ENCODE assay signal across 11 cellular contexts in genomic region chr2:64405476-64406406, GRCh38. TPM values are rescaled to one million over a fixed set of nuclear protein-coding genes. Genes with fewer than 3 reads are reported as not detected.
A peak's percentile ranks its signal among the peaks of the same experiment; 100 is the strongest.
DNase-seq lines count a peak whose midpoint lies in the region; ATAC-seq, FAIRE-seq and TF ChIP-seq lines count a peak whose summit lies in the region.
"Had no signal": no experiment of that assay in that cellular context is flagged by ENCODE, and none has a peak within 500 bp of the region (broad histone marks: within the 10 kb centered on the region; RNA-seq: fewer than 3 reads in every experiment).

No MANE protein-coding gene starts in this region.

- H3K36me3 ChIP-seq in MG63 = no peaks in the 10 kb centered on the region
- no peaks in the 10 kb centered on the region for H3K36me3 ChIP-seq in endothelial cell of umbilical vein (ENCODE audit: control insufficient read depth in 2 of 2, extremely low read depth in 1 of 2, insufficient read depth in 2 of 2, low read length in 2 of 2)
- H3K36me3 ChIP-seq in muscle layer of duodenum (ENCODE audit: control insufficient read depth in 1 of 2, insufficient read depth in 2 of 2, low read length in 2 of 2) = no peaks in the 10 kb centered on the region

- H3K4me1 ChIP-seq in endothelial cell of umbilical vein (ENCODE audit: control insufficient read depth, extremely low read depth, insufficient read depth, low read length) = peaks cover 35% of the 10 kb centered on the region
- peaks cover 15% of the 10 kb centered on the region in 2 donors for H3K4me1 ChIP-seq in muscle layer of duodenum (ENCODE audit: control insufficient read depth in 1 of 2, insufficient read depth in 2 of 2, low read length in 2 of 2)

- H3K9me3 Mint-ChIP-seq in activated CD4-positive, alpha-beta memory T cell treated with anti-CD3 and anti-CD28 coated beads, Interleukin-2, amount 10 ng/mL, durations not matched to agents 7 days and 5 days = no peaks in the 10 kb centered on the region
- H3K9me3 Mint-ChIP-seq: T-helper 1 cell treated with Interleukin-12 subunit alpha and Interleukin-12 subunit beta and Interleukin-4 antibody, amounts not matched to agents 30 μg/mL and 1 μg/mL, for 36 hours had no signal

- DNase-seq in AG04449 (ENCODE audit: low read depth, low spot score) (peak; percentile 10), MG63 (peak; percentile 75), endothelial cell of umbilical vein (ENCODE audit: low read depth, low spot score) (peak; percentile 32), SKM-1 (lab: John Stamatoyannopoulos, UW; ENCODE audit: unreplicated experiment) (no peak)
- no peak for DNase-seq in activated CD4-positive, alpha-beta memory T cell treated with anti-CD3 and anti-CD28 coated beads, Interleukin-2, amount 10 ng/mL, durations not matched to agents 7 days and 5 days
- DNase-seq in activated T-cell treated with anti-CD3 and anti-CD28 coated beads, Interleukin-2, amount 50 U/mL, for 48 hours = no peak
- DNase-seq: CD4-positive, CD25-positive, alpha-beta regulatory T cell; NCI-H1694 treated with DMSO at 0.1 percent for 48 hours had no signal

- POLR2A ChIA-PET in AG04449 (lab: Yijun Ruan, JAX) (interaction anchor here (1.2 kb wide), 1 partner anchor 9 kb away, joined by 3 read pairs; no protein-coding TSS in a partner anchor), endothelial cell of umbilical vein (lab: Charles Lee) (no interaction called here)
- POLR2A ChIA-PET in activated CD4-positive, alpha-beta memory T cell treated with anti-CD3 and anti-CD28 coated beads, Interleukin-2, amount 10 ng/mL, durations not matched to agents 7 days and 5 days (lab: Charles Lee) = no interaction called here

- no peak for TF ChIP-seq CTCF in AG04449 (IDR thresholded peaks at IDR 0.05; ENCODE audit: insufficient read depth, low read length, missing control alignments)
- no peak for TF ChIP-seq CTCF in endothelial cell of umbilical vein (IDR thresholded peaks at IDR 0.05; ENCODE audit: extremely low read depth in 1 of 2, insufficient read depth in 1 of 2, low read depth in 1 of 2, low read length in 2 of 2)

- H3K27me3 ChIP-seq in MG63 (no peaks in the 10 kb centered on the region), endothelial cell of umbilical vein (ENCODE audit: control insufficient read depth in 2 of 2, insufficient read depth in 2 of 2, low read length in 2 of 2) (peaks cover 18 to 19% of the 10 kb centered on the region in 2 experiments), muscle layer of duodenum (ENCODE audit: low read depth, low read length) (no peaks in the 10 kb centered on the region)

- H3K4me3 Mint-ChIP-seq in activated CD4-positive, alpha-beta memory T cell treated with anti-CD3 and anti-CD28 coated beads, Interleukin-2, amount 10 ng/mL, durations not matched to agents 7 days and 5 days = no peak overlapping the region
- H3K4me3 Mint-ChIP-seq: CD4-positive, CD25-positive, alpha-beta regulatory T cell; T-helper 1 cell treated with Interleukin-12 subunit alpha and Interleukin-12 subunit beta and Interleukin-4 antibody, amounts not matched to agents 30 μg/mL and 1 μg/mL, for 36 hours had no signal

- BruUV-seq in endothelial cell of umbilical vein (replicated peaks; lab: Mats Ljungman, UMichigan) = no TSS peak

- H3K4me3 ChIP-seq in AG04449 (ENCODE audit: low read depth, low read length) (no peak overlapping the region), MG63 (no peak overlapping the region), endothelial cell of umbilical vein (replicated peaks in 1 of 3; ENCODE audit: insufficient read depth in 1 of 3, low read depth in 1 of 3, low read length in 3 of 3) (no peak overlapping the region), muscle layer of duodenum (ENCODE audit: low read depth in 1 of 2, low read length in 2 of 2) (peak overlapping the region in 1 of 2 donors; percentile 27)

- H3K9me1 ChIP-seq in endothelial cell of umbilical vein (replicated peaks; ENCODE audit: control insufficient read depth, extremely low read depth, insufficient read depth, low read length) = no peaks in the 10 kb centered on the region

- CTCF ChIA-PET in AG04449 (lab: Yijun Ruan, JAX) (interaction anchor here (1.0 kb wide), 1 partner anchor 75 kb away, joined by 4 read pairs; no protein-coding TSS in a partner anchor), endothelial cell of umbilical vein (lab: Charles Lee) (interaction anchor here (1.0 to 4.1 kb wide), 3 partner anchors 50 to 82 kb away, joined by 4 to 23 read pairs (median 6); no protein-coding TSS in a partner anchor)
- CTCF ChIA-PET in activated CD4-positive, alpha-beta memory T cell treated with anti-CD3 and anti-CD28 coated beads, Interleukin-2, amount 10 ng/mL, durations not matched to agents 7 days and 5 days (lab: Charles Lee) = no interaction called here

- H3K36me3 Mint-ChIP-seq in activated CD4-positive, alpha-beta memory T cell treated with anti-CD3 and anti-CD28 coated beads, Interleukin-2, amount 10 ng/mL, durations not matched to agents 7 days and 5 days (ENCODE audit: low read depth) = no peaks in the 10 kb centered on the region
- H3K36me3 Mint-ChIP-seq: CD4-positive, CD25-positive, alpha-beta regulatory T cell had no signal

- FAIRE-seq in endothelial cell of umbilical vein (lab: Jason Lieb, UNC) = no peak

- no peaks in the 10 kb centered on the region for H3K4me1 Mint-ChIP-seq in activated CD4-positive, alpha-beta memory T cell treated with anti-CD3 and anti-CD28 coated beads, Interleukin-2, amount 10 ng/mL, durations not matched to agents 7 days and 5 days

- no peak for ATAC-seq in GM18502 (IDR thresholded peaks at IDR 0.05; ENCODE audit: poor library complexity, unreplicated experiment)

- no peak overlapping the region for H2AFZ ChIP-seq in endothelial cell of umbilical vein (ENCODE audit: low read depth, low read length)

- no peaks in the 10 kb centered on the region for H4K20me1 ChIP-seq in endothelial cell of umbilical vein (replicated peaks; ENCODE audit: control insufficient read depth, extremely low read depth, insufficient read depth, low read length)

- H3K27me3 Mint-ChIP-seq in activated CD4-positive, alpha-beta memory T cell treated with anti-CD3 and anti-CD28 coated beads, Interleukin-2, amount 10 ng/mL, durations not matched to agents 7 days and 5 days = peaks cover 17% of the 10 kb centered on the region

- intact Hi-C loops in endothelial cell of umbilical vein (cut with micrococcal nuclease) = loop anchor here (2.0 kb wide), 1 partner anchor 21 kb away; no protein-coding TSS in a partner anchor

- no peak for TF ChIP-seq POLR2A in endothelial cell of umbilical vein (IDR thresholded peaks at IDR 0.05; ENCODE audit: low read depth, low read length)

- H3K4me2 ChIP-seq in endothelial cell of umbilical vein (ENCODE audit: insufficient read depth, low read length) = no peak overlapping the region

- no peaks in the 10 kb centered on the region for H3K79me2 ChIP-seq in endothelial cell of umbilical vein (ENCODE audit: control insufficient read depth, insufficient read depth, low read length)

- H3K27ac Mint-ChIP-seq in activated CD4-positive, alpha-beta memory T cell treated with anti-CD3 and anti-CD28 coated beads, Interleukin-2, amount 10 ng/mL, durations not matched to agents 7 days and 5 days = no peak overlapping the region
- H3K27ac Mint-ChIP-seq: CD4-positive, CD25-positive, alpha-beta regulatory T cell; T-helper 1 cell treated with Interleukin-12 subunit alpha and Interleukin-12 subunit beta and Interleukin-4 antibody, amounts not matched to agents 30 μg/mL and 1 μg/mL, for 36 hours had no signal

- H3K9ac ChIP-seq in endothelial cell of umbilical vein (replicated peaks; ENCODE audit: extremely low read depth, insufficient read depth, low read length) = no peak overlapping the region

- H3K9me3 ChIP-seq in MG63 (no peaks in the 10 kb centered on the region), endothelial cell of umbilical vein (replicated peaks; ENCODE audit: control insufficient read depth, insufficient read depth, low read length) (no peaks in the 10 kb centered on the region), muscle layer of duodenum (ENCODE audit: control insufficient read depth in 1 of 2, low read length in 2 of 2) (no peaks in the 10 kb centered on the region)

- dilution Hi-C loops in endothelial cell of umbilical vein (cut with MboI; ENCODE audit: extremely low pct_ligation_motif_present, low sequenced_read_pairs) = no loop called here

- no peak overlapping the region for H3K27ac ChIP-seq in endothelial cell of umbilical vein (ENCODE audit: insufficient read depth, low read depth, low read length)
- peak overlapping the region; percentile 80 for H3K27ac ChIP-seq in muscle layer of duodenum (ENCODE audit: low read length)

TF ChIP-seq in endothelial cell of umbilical vein, 7 proteins besides CTCF, POLR2A, EP300 and RAD21:
- TF ChIP-seq POLR2AphosphoS5 (IDR thresholded peaks at IDR 0.05; ENCODE audit: insufficient read depth, low read depth, low read length) (no peak), GATA2 (IDR thresholded peaks at IDR 0.05; ENCODE audit: insufficient read depth, insufficient read length, low read depth, low read length) (no peak), FOS (IDR thresholded peaks at IDR 0.05; ENCODE audit: borderline replicate concordance, insufficient read depth, low read length) (no peak), JUN (IDR thresholded peaks at IDR 0.05; ENCODE audit: borderline replicate concordance, insufficient read depth, insufficient read length, low read depth) (no peak), EZH2 (IDR thresholded peaks at IDR 0.05; ENCODE audit: borderline replicate concordance, low read depth, low read length, severe bottlenecking) (no peak), MYC (IDR thresholded peaks at IDR 0.05; ENCODE audit: low read depth, low read length) (no peak)
- TF ChIP-seq, protein P1, sequence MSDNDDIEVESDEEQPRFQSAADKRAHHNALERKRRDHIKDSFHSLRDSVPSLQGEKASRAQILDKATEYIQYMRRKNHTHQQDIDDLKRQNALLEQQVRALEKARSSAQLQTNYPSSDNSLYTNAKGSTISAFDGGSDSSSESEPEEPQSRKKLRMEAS (IDR thresholded peaks at IDR 0.05; ENCODE audit: insufficient read depth, insufficient read length) = no peak

RNA-seq across cellular contexts. Expression of gene LGALSL, which starts 48.2 kb away (rescaled TPM):
- 4.5 and 8.8 TPM in 2 replicates for total RNA-seq in MG63 (2014; rRNA removed; shearing (Covaris generic); ENCODE audit: low replicate concordance)
- total RNA-seq in endothelial cell of umbilical vein = 2.3 and 5.8 TPM in 2 replicates
- 2.1 and 2.6 TPM in 2 replicates for polyA plus RNA-seq in endothelial cell of umbilical vein
- polyA plus RNA-seq in endothelial cell of umbilical vein (2011; cell fraction: cytosol; rRNA removed) = 2.5 and 2.8 TPM in 2 replicates
- polyA plus RNA-seq in endothelial cell of umbilical vein (2011; cell fraction: nucleus; rRNA removed) = 1.9 and 2.2 TPM in 2 replicates
- polyA plus RNA-seq in endothelial cell of umbilical vein (2012) = 3.3 and 5.0 TPM in 2 replicates
- 5.6 and 7.5 TPM in 2 replicates for polyA minus RNA-seq in endothelial cell of umbilical vein
- 4.0 TPM for polyA minus RNA-seq in endothelial cell of umbilical vein (2011; cell fraction: cytosol; rRNA and poly(A)+ RNA removed)
- 0.72 and 1.2 TPM in 2 replicates for polyA minus RNA-seq in endothelial cell of umbilical vein (2011; cell fraction: nucleus; rRNA and poly(A)+ RNA removed)
- total RNA-seq in activated CD4-positive, alpha-beta memory T cell treated with anti-CD3 and anti-CD28 coated beads, Interleukin-2, amount 10 ng/mL, durations not matched to agents 7 days and 5 days = 1 to 10 TPM; 2.1 to 2.6 TPM

Comparison
In these comparisons a context has a peak if more than half of its experiments do, and no peak if none do; other contexts are left out.
1. DNase-seq: peak in AG04449 (single experiment), MG63 (single experiment) and endothelial cell of umbilical vein (single experiment); none in activated CD4-positive, alpha-beta memory T cell treated with anti-CD3 and anti-CD28 coated beads, Interleukin-2, amount 10 ng/mL, durations not matched to agents 7 days and 5 days (single experiment), SKM-1 (single experiment) and activated T-cell treated with anti-CD3 and anti-CD28 coated beads, Interleukin-2, amount 50 U/mL, for 48 hours (0 of 2).